Comparison of ENCODE assay signal across 14 cellular contexts in genomic region chr3:21417991-21418390, GRCh38.
"Had no signal": no experiment of that assay in that cellular context is flagged by ENCODE, and none has a peak within 500 bp of the region (broad histone marks: within the 10 kb centered on the region; RNA-seq: fewer than 3 reads in every experiment).

No MANE protein-coding gene starts in this region.

- H3K4me1 Mint-ChIP-seq: central memory CD8-positive, alpha-beta T cell; naive B cell; neural progenitor cell had no signal

- H3K27ac Mint-ChIP-seq: naive B cell, neural progenitor cell had no signal

- H3K27me3 Mint-ChIP-seq: central memory CD8-positive, alpha-beta T cell; naive B cell had no signal

- H3K9me3 Mint-ChIP-seq: neural progenitor cell had no signal

- H3K36me3 ChIP-seq: neural progenitor cell, tibial nerve, uterus had no signal

- H3K27ac ChIP-seq: body of pancreas, coronary artery, gastroesophageal sphincter, neural progenitor cell, tibial nerve, uterus had no signal

- H3K36me3 Mint-ChIP-seq: naive B cell, neural progenitor cell had no signal

- H3K4me3 ChIP-seq: body of pancreas, coronary artery, gastroesophageal sphincter, neural progenitor cell, tibial nerve, uterus had no signal

- DNase-seq: activated naive CD4-positive, alpha-beta T cell; body of pancreas; effector CD4-positive, alpha-beta T cell; left colon; naive B cell; stimulated activated CD4-positive, alpha-beta T cell treated with anti-CD3 and anti-CD28 coated beads, Interleukin-2, amount 100 ng/mL, for 48 hours; stimulated activated naive CD4-positive, alpha-beta T cell; substantia nigra; uterus had no signal

- H3K27me3 ChIP-seq: body of pancreas, gastroesophageal sphincter, neural progenitor cell, tibial nerve, uterus had no signal

- H3K4me3 Mint-ChIP-seq: central memory CD8-positive, alpha-beta T cell; naive B cell; neural progenitor cell had no signal
